ENCODE assay signal across 8 cellular contexts in the genomic region with DNA sequence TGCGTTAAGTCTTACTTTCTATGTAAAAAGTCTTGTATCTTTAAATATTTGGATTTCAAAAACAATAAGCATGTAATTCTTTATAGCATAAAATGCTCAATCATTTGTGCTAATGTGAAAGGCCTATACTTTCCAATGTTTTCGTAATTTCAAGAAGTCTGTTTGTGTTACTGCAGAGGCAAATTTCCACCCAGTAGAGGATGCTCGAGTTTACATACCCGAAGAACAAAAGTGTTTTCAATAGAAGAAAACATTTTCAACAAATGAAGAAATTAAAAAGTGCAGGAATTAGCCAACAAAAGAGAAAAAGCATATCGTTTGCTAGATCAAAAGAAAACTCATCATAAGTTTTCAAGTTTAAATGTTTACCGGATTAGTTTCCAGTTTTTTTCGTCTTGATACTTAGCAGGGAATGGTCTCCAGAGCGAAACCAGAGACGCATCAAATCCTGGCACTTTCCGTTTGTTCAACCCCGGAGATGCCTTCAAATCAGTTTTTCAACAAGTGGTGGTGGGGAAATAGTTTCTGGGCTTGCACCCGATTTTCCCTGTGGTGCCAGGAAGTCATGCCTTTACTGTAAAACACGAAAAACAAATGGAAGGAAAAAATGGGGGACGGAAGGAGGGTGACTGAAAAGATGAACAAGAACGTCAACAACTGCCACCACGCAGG. TPM values are rescaled to one million over a fixed set of nuclear protein-coding genes. Genes with fewer than 3 reads are reported as not detected.
DNase-seq lines count a peak whose midpoint lies in the region; ATAC-seq and TF ChIP-seq lines count a peak whose summit lies in the region.

No MANE protein-coding gene starts in this region.

- WGBS in stomach, 5 donors, result 4 to 7% (median 6%) methylated on average over 16 of the region's 16 CpGs

- in situ Hi-C loops in HAP-1 (cut with MboI; ENCODE audit: low sequenced_read_pairs), result no loop called here

- TF ChIP-seq EP300 in stomach (IDR thresholded peaks at IDR 0.05), result no peak

- DNase-seq in Ammon's horn (ENCODE audit: low spot score) (peak; percentile 24), HAP-1 (ENCODE audit: low spot score in 2 of 2) (no peak), adipocyte (ENCODE audit: low read depth) (peak; percentile 66), inferior parietal cortex (ENCODE audit: extremely low spot score) (peak; percentile 43), stomach (no peak), islet precursor cell (no peak), iPS-NIHi11 (ENCODE audit: low spot score) (no peak)

- intact Hi-C loops in stomach (cut with DNase I; ENCODE audit: low total_unique reads), result no loop called here

- peak overlapping the region; percentile 98 for H3K9ac ChIP-seq in adipocyte (ENCODE audit: low read length)

- H3K4me1 ChIP-seq in HAP-1 (peaks cover 17% of the 10 kb centered on the region; the same call in 1 of the 2 replicates), adipocyte (ENCODE audit: control insufficient read depth, insufficient read depth, low read length) (peaks cover 60% of the 10 kb centered on the region), stomach (peaks cover 22 to 61% (median 41%) of the 10 kb centered on the region in 4 donors)

- TF ChIP-seq CTCF in stomach (IDR thresholded peaks at IDR 0.05), result no peak

- no peak for ATAC-seq in HG03139 (IDR thresholded peaks at IDR 0.05; ENCODE audit: unreplicated experiment)

- no peak for TF ChIP-seq POLR2A in stomach (IDR thresholded peaks at IDR 0.05)

- H3K9me3 ChIP-seq in HAP-1 (no peaks in the 10 kb centered on the region), adipocyte (ENCODE audit: control insufficient read depth, low read length) (no peaks in the 10 kb centered on the region), stomach (no peaks in the 10 kb centered on the region)

- H3K4me3 ChIP-seq in HAP-1 (peak overlapping the region; percentile 94), adipocyte (ENCODE audit: low read length) (peak overlapping the region; percentile 99), stomach (peak overlapping the region; percentile 76 to 94 (median 92))

- peak overlapping the region; percentile 94 to 99 (median 97) for H3K27ac ChIP-seq in stomach

- H3K36me3 ChIP-seq in HAP-1 (replicated peaks) (peaks cover 22% of the 10 kb centered on the region), adipocyte (ENCODE audit: control insufficient read depth, insufficient read depth, low read length, severe bottlenecking) (peaks cover 27% of the 10 kb centered on the region), stomach (peaks cover 6 to 23% (median 21%) of the 10 kb centered on the region in 4 donors)

- H3K27me3 ChIP-seq in HAP-1 (ENCODE audit: low read depth) (no peaks in the 10 kb centered on the region), adipocyte (replicated peaks; ENCODE audit: control insufficient read depth, insufficient read depth, low read length) (no peaks in the 10 kb centered on the region), stomach (no peaks in the 10 kb centered on the region)

RNA-seq across cellular contexts. Expression of gene CGGBP1, which starts 1.0 kb away (rescaled TPM):
- 100 to 1,000 TPM in 1 of 5 donors, 10 to 100 TPM in 4; 27.4 to 146 (median 74.3) TPM for total RNA-seq in stomach
- 10 to 100 TPM; 27.8 to 34.5 (median 31.1) TPM for polyA plus RNA-seq in stomach

RNA-seq across cellular contexts. Expression of gene ZNF654, which starts 1.3 kb away (rescaled TPM):
- total RNA-seq in stomach, result 10 to 100 TPM in 2 of 5 donors, 1 to 10 TPM in 3; 6.4 to 30.7 (median 9.9) TPM
- polyA plus RNA-seq in stomach, result 1 to 10 TPM; 2.6 to 3.2 (median 3.2) TPM

Comparison
In these comparisons a context has a peak if more than half of its experiments do, and no peak if none do; other contexts are left out.
1. DNase-seq: peak in Ammon's horn (single experiment), adipocyte (single experiment) and inferior parietal cortex (single experiment); none in HAP-1 (0 of 2), stomach (single experiment), islet precursor cell (single experiment) and iPS-NIHi11 (single experiment).
2. Peak in every context shown above with its lines, with median percentiles within 50 percentile points of each other: H3K4me3 ChIP-seq.